ENCODE assay signal across 8 cellular contexts in genomic region chr16:2205104-2205966, GRCh38. TPM values are rescaled to one million over a fixed set of nuclear protein-coding genes. Genes with fewer than 3 reads are reported as not detected.
A peak's percentile ranks its signal among the peaks of the same experiment; 100 is the strongest.
DNase-seq lines count a peak whose midpoint lies in the region; ATAC-seq and TF ChIP-seq lines count a peak whose summit lies in the region.

Gene MLST8 (plus strand): TSS chr16:2205454. CDS start chr16:2206086, 632 bp downstream.

- peak within 1 kb of the TSS; percentile 97 for H3K27ac ChIP-seq in effector memory CD4-positive, alpha-beta T cell (ENCODE audit: insufficient read depth, low read length, poor library complexity, severe bottlenecking)
- H3K27ac ChIP-seq in mesenchymal stem cell (ENCODE audit: low read length, poor library complexity, severe bottlenecking): peak within 1 kb of the TSS; percentile 73

- H3K9me3 ChIP-seq in effector memory CD4-positive, alpha-beta T cell (ENCODE audit: control insufficient read depth, low read length): no peaks in the 10 kb centered on the region
- peaks cover 3% of the 10 kb centered on the region for H3K9me3 ChIP-seq in mesenchymal stem cell (ENCODE audit: control insufficient read depth, low read length)

- H3K18ac ChIP-seq in mesenchymal stem cell (ENCODE audit: low read depth in 1 of 2, low read length in 2 of 2): peak within 1 kb of the TSS; percentile 99

- H3K36me3 Mint-ChIP-seq in CD14-positive monocyte: peaks cover 17 to 28% of the 10 kb centered on the region in 2 donors

- peak within 1 kb of the TSS; percentile 95 for H2BK15ac ChIP-seq in mesenchymal stem cell (ENCODE audit: low read depth, poor library complexity, severe bottlenecking)

- peak within 1 kb of the TSS; percentile 96 to 99 for H3K4ac ChIP-seq in mesenchymal stem cell (ENCODE audit: low read depth in 1 of 2, low read length in 2 of 2)

- H2AFZ ChIP-seq in mesenchymal stem cell (ENCODE audit: low read depth, low read length): peak within 1 kb of the TSS; percentile 83

- H3K4me1 ChIP-seq in effector memory CD4-positive, alpha-beta T cell (ENCODE audit: control insufficient read depth, insufficient read depth, low read length, poor library complexity, severe bottlenecking): peaks cover 20% of the 10 kb centered on the region
- peaks cover 19% of the 10 kb centered on the region for H3K4me1 ChIP-seq in mesenchymal stem cell (ENCODE audit: control insufficient read depth, insufficient read depth, low read depth, low read length)

- H2BK5ac ChIP-seq in mesenchymal stem cell (ENCODE audit: low read depth, low read length, poor library complexity, severe bottlenecking): peak within 1 kb of the TSS; percentile 98

- peak; percentile 96 for TF ChIP-seq POLR2A in GM19193 (IDR thresholded peaks at IDR 0.05; ENCODE audit: extremely low read depth, insufficient read depth, insufficient read length)

- peak; percentile 75 for ATAC-seq in HG03442 (IDR thresholded peaks at IDR 0.05; ENCODE audit: unreplicated experiment)

- H3K79me1 ChIP-seq in mesenchymal stem cell (replicated peaks; ENCODE audit: low read length, poor library complexity, severe bottlenecking): peaks cover 26% of the 10 kb centered on the region

- H3K27me3 Mint-ChIP-seq in CD14-positive monocyte (ENCODE audit: low read depth in 3 of 3): peaks cover 4 to 14% (median 6%) of the 10 kb centered on the region in 3 donors

- H3K14ac ChIP-seq in mesenchymal stem cell (ENCODE audit: low read length in 2 of 2): peak within 1 kb of the TSS in 1 of 2 experiments; percentile 97

- peaks cover 0 to 5% (median 0%) of the 10 kb centered on the region in 7 donors for H3K9me3 Mint-ChIP-seq in CD14-positive monocyte

- H2BK12ac ChIP-seq in mesenchymal stem cell (ENCODE audit: low read length in 2 of 2): peak within 1 kb of the TSS in 1 of 2 experiments; percentile 94

- intact Hi-C loops in CD14-positive monocyte (cut with micrococcal nuclease): loop anchor here (2.0 to 5.0 kb wide), 3 partner anchors 48 to 62 kb away; partner anchors contain the start of genes RNPS1 (in 2 of the 2) and TRAF7 (in 2 of the 2)

- peak; percentile 26 for TF ChIP-seq CTCF in CD14-positive monocyte (IDR thresholded peaks at IDR 0.05)

- H3K4me3 Mint-ChIP-seq in CD14-positive monocyte: peak within 1 kb of the TSS; percentile 76 to 77

- WGBS in mesenchymal stem cell: under 1% methylated on average over 92 of the region's 93 CpGs

- peak within 1 kb of the TSS; percentile 96 for H3K4me2 ChIP-seq in mesenchymal stem cell (ENCODE audit: low read length, poor library complexity, severe bottlenecking)

- DNase-seq in CD14-positive monocyte (ENCODE audit: low spot score) (peak; percentile 89), NCI-H82 treated with DMSO at 0.1 percent for 48 hours (lab: John Stamatoyannopoulos, UW; ENCODE audit: unreplicated experiment) (peak; percentile 63), mesenchymal stem cell (peak; percentile 88)
- peak; percentile 98 for DNase-seq in activated CD8-positive, alpha-beta memory T cell treated with anti-CD3 and anti-CD28 coated beads for 24 hours
- peak; percentile 88 to 89 (median 89) for DNase-seq in effector memory CD4-positive, alpha-beta T cell
- peak; percentile 77 for DNase-seq in stimulated activated CD8-positive, alpha-beta memory T cell treated with anti-CD3 and anti-CD28 coated beads, Interleukin-12 subunit alpha, Interleukin-12 subunit beta, amount 100 ng/mL, for 24 hours (ENCODE audit: extremely low read depth)

- peak within 1 kb of the TSS; percentile 96 for H3K4me3 ChIP-seq in effector memory CD4-positive, alpha-beta T cell (ENCODE audit: insufficient read depth, low read depth, low read length, poor library complexity, severe bottlenecking)
- peak within 1 kb of the TSS; percentile 92 to 94 for H3K4me3 ChIP-seq in mesenchymal stem cell (ENCODE audit: insufficient read depth in 1 of 2, low read depth in 1 of 2, low read length in 2 of 2)

- peak within 1 kb of the TSS; percentile 97 for H3K9ac ChIP-seq in mesenchymal stem cell (ENCODE audit: low read length)

- no peaks in the 10 kb centered on the region for H3K27me3 ChIP-seq in effector memory CD4-positive, alpha-beta T cell (replicated peaks; ENCODE audit: control insufficient read depth, insufficient read depth, low read length, poor library complexity, severe bottlenecking)
- H3K27me3 ChIP-seq in mesenchymal stem cell (ENCODE audit: control insufficient read depth in 1 of 2, insufficient read depth in 1 of 2, low read length in 2 of 2): peaks cover 2% of the 10 kb centered on the region in 2 experiments

- H3K36me3 ChIP-seq in effector memory CD4-positive, alpha-beta T cell (ENCODE audit: control insufficient read depth, insufficient read depth, low read length): peaks cover 21% of the 10 kb centered on the region
- H3K36me3 ChIP-seq in mesenchymal stem cell (ENCODE audit: control insufficient read depth in 1 of 2, insufficient read depth in 2 of 2, low read depth in 1 of 2, low read length in 2 of 2): peaks cover 26 to 46% of the 10 kb centered on the region in 2 experiments

- peak within 1 kb of the TSS; percentile 99 for H4K91ac ChIP-seq in mesenchymal stem cell (ENCODE audit: low read length)

- H4K8ac ChIP-seq in mesenchymal stem cell (ENCODE audit: low read length): peak within 1 kb of the TSS; percentile 97

- H3K4me1 Mint-ChIP-seq in CD14-positive monocyte: peaks cover 25% of the 10 kb centered on the region

- peak within 1 kb of the TSS; percentile 63 to 92 (median 81) for H3K27ac Mint-ChIP-seq in CD14-positive monocyte

- H3K23ac ChIP-seq in mesenchymal stem cell (ENCODE audit: low read length in 2 of 2): peak within 1 kb of the TSS in 1 of 2 experiments; percentile 74

- peak within 1 kb of the TSS; percentile 93 for H2AK5ac ChIP-seq in mesenchymal stem cell (ENCODE audit: low read length, severe bottlenecking)

- H2BK120ac ChIP-seq in mesenchymal stem cell (ENCODE audit: low read depth, low read length): peak within 1 kb of the TSS; percentile 77

RNA-seq across cellular contexts. Expression of gene MLST8, which starts in this region (rescaled TPM):
- polyA plus RNA-seq in CD14-positive monocyte: 10 to 100 TPM; 29.9 to 30.5 TPM
- 45.9 TPM for polyA plus RNA-seq in mesenchymal stem cell (2013, experiment 1 of 2)
- polyA plus RNA-seq in mesenchymal stem cell (2013, experiment 2 of 2): 45.0 TPM

Comparison
In these comparisons a context has a peak if more than half of its experiments do, and no peak if none do; other contexts are left out.
1. Peak in every context shown above with its lines: DNase-seq, ATAC-seq, H3K4me3 ChIP-seq and H3K27ac ChIP-seq.